In the genomic region with DNA sequence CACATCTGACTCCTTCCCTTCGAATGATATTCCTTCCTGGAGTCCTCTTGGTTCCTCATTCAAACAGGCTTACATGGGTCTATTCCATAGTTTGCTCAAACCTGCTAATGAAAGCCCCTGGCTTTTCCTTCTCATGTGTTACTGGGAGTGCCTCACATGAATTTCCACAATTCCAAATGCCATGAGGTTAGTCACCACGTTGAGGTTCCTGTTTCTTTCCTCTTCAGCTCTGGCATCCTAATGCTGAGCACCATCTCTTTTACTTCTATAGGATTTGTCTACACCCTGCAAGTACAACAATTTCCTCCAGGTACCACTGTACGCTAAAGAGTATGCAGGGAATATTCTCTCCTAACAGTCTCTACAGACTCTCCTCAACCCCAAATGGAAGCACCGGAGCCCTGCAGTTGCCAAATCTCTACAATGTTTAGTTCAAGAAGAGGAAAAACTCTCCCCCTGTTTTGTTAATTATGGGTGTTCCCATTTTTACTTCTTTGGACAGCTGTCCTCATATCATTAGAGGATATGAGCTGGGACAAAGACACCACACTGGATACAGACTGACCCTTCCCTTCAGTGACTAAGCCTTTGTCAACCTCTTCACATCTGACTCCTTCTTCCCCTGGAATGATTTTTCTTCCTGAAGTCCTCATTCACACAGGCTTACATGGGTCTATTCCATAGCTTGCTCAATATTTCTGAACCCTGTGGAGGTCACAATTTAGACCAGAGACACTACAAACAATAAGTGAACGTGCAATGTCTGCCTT, we compare ENCODE assay signal across 19 cellular contexts.
DNase-seq lines count a peak whose midpoint lies in the region; ATAC-seq and TF ChIP-seq lines count a peak whose summit lies in the region.
"Had no signal": no experiment of that assay in that cellular context is flagged by ENCODE, and none has a peak within 500 bp of the region (broad histone marks: within the 10 kb centered on the region; RNA-seq: fewer than 3 reads in every experiment).

No MANE protein-coding gene starts in this region.

- intact Hi-C loops in PC-3 (cut with micrococcal nuclease) (no loop called here), testis (cut with DNase I; ENCODE audit: low total_unique reads) (no loop called here)

- H3K36me3 ChIP-seq in PC-3 (ENCODE audit: low read depth, low read length) (no peaks in the 10 kb centered on the region), testis (ENCODE audit: low read depth, missing control alignments) (no peaks in the 10 kb centered on the region)

- H3K4me1 Mint-ChIP-seq in osteocyte (ENCODE audit: unreplicated experiment) = peaks cover 41% of the 10 kb centered on the region
- H3K4me1 Mint-ChIP-seq: CD4-positive, alpha-beta memory T cell had no signal

- H3K27me3 Mint-ChIP-seq in osteocyte (ENCODE audit: unreplicated experiment) = no peaks in the 10 kb centered on the region

- DNase-seq in HCEC 1CT (peak; percentile 54), PC-3 (no peak), fibroblast of mammary gland (ENCODE audit: low read depth) (peak; percentile 54), osteocyte (ENCODE audit: extremely low spot score, unreplicated experiment) (no peak), NCI-H774 (lab: John Stamatoyannopoulos, UW) (no peak), testis (no peak), mesenteric fat pad (ENCODE audit: low spot score) (no peak)
- DNase-seq: Calu3; CD4-positive, alpha-beta memory T cell; DMS53; Kasumi-1; NCI-H1105 treated with DMSO at 0.1 percent for 48 hours; NCI-H2029; NCI-H510A; NCI-H82; SHP77 treated with DMSO at 0.1 percent for 48 hours had no signal

- no TSS peak for BruUV-seq in PC-3 (replicated peaks; lab: Mats Ljungman, UMichigan)

- no peak overlapping the region for H3K27ac ChIP-seq in PC-3 (ENCODE audit: low read length)
- H3K27ac ChIP-seq in testis = no peak overlapping the region

- no peak overlapping the region for H3K4me3 ChIP-seq in PC-3 (ENCODE audit: low read length)
- no peak overlapping the region for H3K4me3 ChIP-seq in fibroblast of mammary gland (ENCODE audit: control insufficient read depth, low read depth, low read length)
- no peak overlapping the region for H3K4me3 ChIP-seq in testis

- no peaks in the 10 kb centered on the region for H3K36me3 Mint-ChIP-seq in osteocyte (ENCODE audit: unreplicated experiment)
- H3K36me3 Mint-ChIP-seq: CD4-positive, alpha-beta memory T cell had no signal

- no peaks in the 10 kb centered on the region for H3K79me2 ChIP-seq in PC-3 (ENCODE audit: low read length)

- H3K27me3 ChIP-seq in PC-3 (ENCODE audit: low read length) (no peaks in the 10 kb centered on the region), testis (no peaks in the 10 kb centered on the region)

- TF ChIP-seq CTCF in PC-3 (conservative IDR thresholded peaks at IDR 0.05; ENCODE audit: low read depth, low read length) = no peak
- TF ChIP-seq CTCF in fibroblast of mammary gland (conservative IDR thresholded peaks at IDR 0.05; ENCODE audit: control insufficient read depth, insufficient read depth, low read depth, low read length) = no peak
- TF ChIP-seq CTCF in osteocyte (IDR thresholded peaks at IDR 0.05) = no peak
- no peak for TF ChIP-seq CTCF in testis (IDR thresholded peaks at IDR 0.05)

- POLR2A ChIA-PET in PC-3 (lab: Charles Lee; ENCODE audit: unreplicated experiment) = no interaction called here

- H3K27ac Mint-ChIP-seq in osteocyte (ENCODE audit: unreplicated experiment) = peak overlapping the region; percentile 25
- H3K27ac Mint-ChIP-seq: CD4-positive, alpha-beta memory T cell; IgD-negative memory B cell had no signal

- H3K4me2 ChIP-seq in PC-3 (ENCODE audit: low read length) = no peak overlapping the region

- H3K9ac ChIP-seq in PC-3 (ENCODE audit: low read length) = no peak overlapping the region

- H2AFZ ChIP-seq in PC-3 (ENCODE audit: low read length) = no peak overlapping the region

- no peaks in the 10 kb centered on the region for H3K9me3 ChIP-seq in PC-3 (ENCODE audit: low read length)
- H3K9me3 ChIP-seq in testis = no peaks in the 10 kb centered on the region

- no peaks in the 10 kb centered on the region for H3K9me2 ChIP-seq in PC-3 (replicated peaks; ENCODE audit: low read length)

- peak; percentile 66 for ATAC-seq in PC-3
- ATAC-seq: Panc1, SK-N-SH treated with all-trans-retinoic acid at 6 μM for 48 hours had no signal

- no peaks in the 10 kb centered on the region for H3F3A ChIP-seq in PC-3 (ENCODE audit: low read length, unreplicated experiment)

- H3K4me3 Mint-ChIP-seq in osteocyte (ENCODE audit: unreplicated experiment) = no peak overlapping the region
- H3K4me3 Mint-ChIP-seq: CD4-positive, alpha-beta memory T cell; IgD-negative memory B cell had no signal

- H3K9me3 Mint-ChIP-seq in osteocyte (ENCODE audit: unreplicated experiment) = peaks cover 4% of the 10 kb centered on the region
- H3K9me3 Mint-ChIP-seq: CD4-positive, alpha-beta memory T cell had no signal

- no peak for TF ChIP-seq POLR2A in testis (IDR thresholded peaks at IDR 0.05)

- CTCF ChIA-PET in PC-3 (lab: Charles Lee) = no interaction called here

- 87 to 92% methylated on average over 5 of the region's 5 CpGs for WGBS in testis, 2 donors

- H3K4me1 ChIP-seq in PC-3 (ENCODE audit: insufficient read depth, low read length) (0 out of 2 replicates have a peak, but pooled peaks cover 3% of the 10 kb centered on the region), testis (no peaks in the 10 kb centered on the region)

- no peaks in the 10 kb centered on the region for H4K20me1 ChIP-seq in PC-3 (ENCODE audit: low read length)

Comparison
In these comparisons a context has a peak if more than half of its experiments do, and no peak if none do; other contexts are left out.
1. DNase-seq: peak in HCEC 1CT (single experiment) and fibroblast of mammary gland (single experiment); none in PC-3 (single experiment), osteocyte (single experiment), NCI-H774 (single experiment), testis (single experiment) and mesenteric fat pad (single experiment).